ENCODE assay signal across 2 cellular contexts in the genomic region with DNA sequence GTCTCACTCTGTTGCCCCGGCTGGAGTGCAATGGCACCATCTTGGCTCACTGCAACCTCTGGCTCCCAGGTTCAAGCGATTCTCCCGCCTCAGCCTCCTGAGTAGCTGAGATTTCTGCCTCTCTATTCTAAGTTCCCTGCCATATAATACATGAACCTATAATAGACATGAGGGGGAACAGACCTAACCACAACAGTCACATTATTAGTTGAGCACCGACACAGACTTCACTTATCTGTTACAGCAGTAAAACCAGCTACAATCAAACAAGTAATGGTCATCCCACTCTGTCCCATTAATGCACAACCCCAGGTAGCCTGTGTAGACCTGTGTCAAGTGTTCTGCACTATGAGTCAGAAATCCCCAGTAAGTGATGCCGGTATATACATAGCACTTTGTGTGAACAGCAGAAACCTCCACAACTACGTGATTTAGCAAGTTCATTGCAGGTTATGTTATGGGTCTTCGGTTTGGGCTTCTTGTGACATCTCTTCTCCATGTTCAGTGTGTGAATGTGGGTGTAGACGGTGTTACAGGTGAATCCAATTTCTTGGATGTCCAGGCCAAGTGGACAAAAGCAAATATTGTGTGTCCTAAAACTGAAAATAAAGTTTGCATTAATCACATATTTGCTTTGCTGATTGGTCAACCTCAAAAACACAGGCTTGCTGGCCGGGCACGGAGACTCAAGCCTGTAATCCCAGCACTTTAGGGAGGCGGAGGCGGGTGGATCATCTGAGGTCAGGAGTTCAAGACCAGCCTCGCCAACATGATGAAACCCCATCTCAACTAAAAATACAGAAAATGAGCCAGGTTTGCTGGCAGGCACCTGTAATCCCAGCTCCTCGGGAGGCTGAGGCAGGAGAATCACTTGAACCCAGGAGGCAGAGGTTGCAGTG.
A peak's percentile ranks its signal among the peaks of the same experiment; 100 is the strongest.
TF ChIP-seq lines count a peak whose summit lies in the region.

No MANE protein-coding gene starts in this region.

TF ChIP-seq in GM12891, 5 proteins besides CTCF, POLR2A, EP300 and RAD21:
- no peak for TF ChIP-seq POLR2AphosphoS5 (IDR thresholded peaks at IDR 0.05; ENCODE audit: low read depth, low read length)
- TF ChIP-seq SPI1 (IDR thresholded peaks at IDR 0.05; ENCODE audit: low read depth, low read length) = peak; percentile 22; the same call in 1 of the 2 replicates

TF ChIP-seq in GM12878, 131 proteins besides CTCF, POLR2A, EP300 and RAD21:
- TF ChIP-seq JUNB (IDR thresholded peaks at IDR 0.05) (peak; percentile 36; the same call in 1 of the 2 replicates), MEF2A (IDR thresholded peaks at IDR 0.05; ENCODE audit: insufficient read depth, low read depth, low read length) (0 out of 2 replicates have a peak, but pooled peaks have one; percentile 34), TBL1XR1 (IDR thresholded peaks at IDR 0.05; ENCODE audit: low read depth, low read length) (no peak), MTA2 (IDR thresholded peaks at IDR 0.05; ENCODE audit: low read depth) (no peak), SREBF1 (IDR thresholded peaks at IDR 0.05; ENCODE audit: low read length) (no peak), PAX8 (IDR thresholded peaks at IDR 0.05) (no peak), SPI1 (IDR thresholded peaks at IDR 0.05; ENCODE audit: borderline replicate concordance, insufficient read depth, low read depth, low read length) (0 out of 2 replicates have a peak, but pooled peaks have one; percentile 5), RUNX3 (IDR thresholded peaks at IDR 0.05; ENCODE audit: low read length) (peak; percentile 91), GABPA (IDR thresholded peaks at IDR 0.05; ENCODE audit: low read depth) (no peak), NFIC (IDR thresholded peaks at IDR 0.05; ENCODE audit: low read depth, low read length) (0 out of 2 replicates have a peak, but pooled peaks have one; percentile 18), CBX5 (IDR thresholded peaks at IDR 0.05; ENCODE audit: low read depth) (no peak), SUPT20H (IDR thresholded peaks at IDR 0.05; ENCODE audit: borderline replicate concordance, control insufficient read depth, low read depth, low read length) (no peak), JUND (IDR thresholded peaks at IDR 0.05; ENCODE audit: low read depth, low read length) (no peak), ZSCAN29 (IDR thresholded peaks at IDR 0.05) (peak; percentile 97), MTA3 (IDR thresholded peaks at IDR 0.05; ENCODE audit: borderline replicate concordance, low read length) (peak; percentile 43; the same call in 1 of the 2 replicates), STAT3 (IDR thresholded peaks at IDR 0.05; ENCODE audit: low read depth, low read length) (no peak), CREM (IDR thresholded peaks at IDR 0.05; ENCODE audit: low read depth) (peak; percentile 23; the same call in 1 of the 2 replicates), FOXM1 (IDR thresholded peaks at IDR 0.05; ENCODE audit: low read depth, low read length) (no peak; the same call in 1 of the 2 replicates), CBX3 (IDR thresholded peaks at IDR 0.05; ENCODE audit: borderline replicate concordance, low read depth) (no peak), DPF2 (IDR thresholded peaks at IDR 0.05) (0 out of 2 replicates have a peak, but pooled peaks have one; percentile 27), MEF2B (IDR thresholded peaks at IDR 0.05; ENCODE audit: partially characterized antibody, poor library complexity, severe bottlenecking) (peak; percentile 24), BHLHE40 (IDR thresholded peaks at IDR 0.05; ENCODE audit: borderline replicate concordance in 1 of 2, low read depth in 2 of 2, low read length in 1 of 2) (no peak), YBX1 (IDR thresholded peaks at IDR 0.05) (no peak)
- TF ChIP-seq, protein P1, sequence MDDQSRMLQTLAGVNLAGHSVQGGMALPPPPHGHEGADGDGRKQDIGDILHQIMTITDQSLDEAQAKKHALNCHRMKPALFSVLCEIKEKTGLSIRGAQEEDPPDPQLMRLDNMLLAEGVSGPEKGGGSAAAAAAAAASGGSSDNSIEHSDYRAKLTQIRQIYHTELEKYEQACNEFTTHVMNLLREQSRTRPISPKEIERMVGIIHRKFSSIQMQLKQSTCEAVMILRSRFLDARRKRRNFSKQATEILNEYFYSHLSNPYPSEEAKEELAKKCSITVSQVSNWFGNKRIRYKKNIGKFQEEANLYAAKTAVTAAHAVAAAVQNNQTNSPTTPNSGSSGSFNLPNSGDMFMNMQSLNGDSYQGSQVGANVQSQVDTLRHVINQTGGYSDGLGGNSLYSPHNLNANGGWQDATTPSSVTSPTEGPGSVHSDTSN (IDR thresholded peaks at IDR 0.05; ENCODE audit: insufficient replicate concordance, low read depth, low read length) = no peak
- TF ChIP-seq, protein P2, sequence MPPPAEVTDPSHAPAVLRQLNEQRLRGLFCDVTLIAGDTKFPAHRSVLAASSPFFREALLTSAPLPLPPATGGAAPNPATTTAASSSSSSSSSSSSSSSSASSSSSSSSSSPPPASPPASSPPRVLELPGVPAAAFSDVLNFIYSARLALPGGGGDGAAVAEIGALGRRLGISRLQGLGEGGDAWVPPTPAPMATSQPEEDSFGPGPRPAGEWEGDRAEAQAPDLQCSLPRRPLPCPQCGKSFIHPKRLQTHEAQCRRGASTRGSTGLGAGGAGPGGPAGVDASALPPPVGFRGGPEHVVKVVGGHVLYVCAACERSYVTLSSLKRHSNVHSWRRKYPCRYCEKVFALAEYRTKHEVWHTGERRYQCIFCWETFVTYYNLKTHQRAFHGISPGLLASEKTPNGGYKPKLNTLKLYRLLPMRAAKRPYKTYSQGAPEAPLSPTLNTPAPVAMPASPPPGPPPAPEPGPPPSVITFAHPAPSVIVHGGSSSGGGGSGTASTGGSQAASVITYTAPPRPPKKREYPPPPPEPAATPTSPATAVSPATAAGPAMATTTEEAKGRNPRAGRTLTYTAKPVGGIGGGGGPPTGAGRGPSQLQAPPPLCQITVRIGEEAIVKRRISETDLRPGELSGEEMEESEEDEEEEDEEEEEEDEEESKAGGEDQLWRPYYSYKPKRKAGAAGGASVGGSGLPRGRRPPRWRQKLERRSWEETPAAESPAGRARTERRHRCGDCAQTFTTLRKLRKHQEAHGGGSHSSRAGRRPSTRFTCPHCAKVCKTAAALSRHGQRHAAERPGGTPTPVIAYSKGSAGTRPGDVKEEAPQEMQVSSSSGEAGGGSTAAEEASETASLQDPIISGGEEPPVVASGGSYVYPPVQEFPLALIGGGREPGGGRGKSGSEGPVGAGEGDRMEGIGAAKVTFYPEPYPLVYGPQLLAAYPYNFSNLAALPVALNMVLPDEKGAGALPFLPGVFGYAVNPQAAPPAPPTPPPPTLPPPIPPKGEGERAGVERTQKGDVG (CRISPR knock-in tag; IDR thresholded peaks at IDR 0.05) = no peak
- TF ChIP-seq, protein P3, sequence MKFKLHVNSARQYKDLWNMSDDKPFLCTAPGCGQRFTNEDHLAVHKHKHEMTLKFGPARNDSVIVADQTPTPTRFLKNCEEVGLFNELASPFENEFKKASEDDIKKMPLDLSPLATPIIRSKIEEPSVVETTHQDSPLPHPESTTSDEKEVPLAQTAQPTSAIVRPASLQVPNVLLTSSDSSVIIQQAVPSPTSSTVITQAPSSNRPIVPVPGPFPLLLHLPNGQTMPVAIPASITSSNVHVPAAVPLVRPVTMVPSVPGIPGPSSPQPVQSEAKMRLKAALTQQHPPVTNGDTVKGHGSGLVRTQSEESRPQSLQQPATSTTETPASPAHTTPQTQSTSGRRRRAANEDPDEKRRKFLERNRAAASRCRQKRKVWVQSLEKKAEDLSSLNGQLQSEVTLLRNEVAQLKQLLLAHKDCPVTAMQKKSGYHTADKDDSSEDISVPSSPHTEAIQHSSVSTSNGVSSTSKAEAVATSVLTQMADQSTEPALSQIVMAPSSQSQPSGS (IDR thresholded peaks at IDR 0.05; ENCODE audit: low read length) = 0 out of 2 replicates have a peak, but pooled peaks have one; percentile 22
- TF ChIP-seq, protein P4, sequence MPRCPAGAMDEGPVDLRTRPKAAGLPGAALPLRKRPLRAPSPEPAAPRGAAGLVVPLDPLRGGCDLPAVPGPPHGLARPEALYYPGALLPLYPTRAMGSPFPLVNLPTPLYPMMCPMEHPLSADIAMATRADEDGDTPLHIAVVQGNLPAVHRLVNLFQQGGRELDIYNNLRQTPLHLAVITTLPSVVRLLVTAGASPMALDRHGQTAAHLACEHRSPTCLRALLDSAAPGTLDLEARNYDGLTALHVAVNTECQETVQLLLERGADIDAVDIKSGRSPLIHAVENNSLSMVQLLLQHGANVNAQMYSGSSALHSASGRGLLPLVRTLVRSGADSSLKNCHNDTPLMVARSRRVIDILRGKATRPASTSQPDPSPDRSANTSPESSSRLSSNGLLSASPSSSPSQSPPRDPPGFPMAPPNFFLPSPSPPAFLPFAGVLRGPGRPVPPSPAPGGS (IDR thresholded peaks at IDR 0.05; ENCODE audit: borderline replicate concordance, insufficient read depth, low read depth, low read length, poor library complexity, severe bottlenecking) = peak; percentile 49
- TF ChIP-seq, protein P5, sequence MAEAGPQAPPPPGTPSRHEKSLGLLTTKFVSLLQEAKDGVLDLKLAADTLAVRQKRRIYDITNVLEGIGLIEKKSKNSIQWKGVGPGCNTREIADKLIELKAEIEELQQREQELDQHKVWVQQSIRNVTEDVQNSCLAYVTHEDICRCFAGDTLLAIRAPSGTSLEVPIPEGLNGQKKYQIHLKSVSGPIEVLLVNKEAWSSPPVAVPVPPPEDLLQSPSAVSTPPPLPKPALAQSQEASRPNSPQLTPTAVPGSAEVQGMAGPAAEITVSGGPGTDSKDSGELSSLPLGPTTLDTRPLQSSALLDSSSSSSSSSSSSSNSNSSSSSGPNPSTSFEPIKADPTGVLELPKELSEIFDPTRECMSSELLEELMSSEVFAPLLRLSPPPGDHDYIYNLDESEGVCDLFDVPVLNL (IDR thresholded peaks at IDR 0.05; ENCODE audit: low read depth, low read length) = no peak
- TF ChIP-seq, protein P6, sequence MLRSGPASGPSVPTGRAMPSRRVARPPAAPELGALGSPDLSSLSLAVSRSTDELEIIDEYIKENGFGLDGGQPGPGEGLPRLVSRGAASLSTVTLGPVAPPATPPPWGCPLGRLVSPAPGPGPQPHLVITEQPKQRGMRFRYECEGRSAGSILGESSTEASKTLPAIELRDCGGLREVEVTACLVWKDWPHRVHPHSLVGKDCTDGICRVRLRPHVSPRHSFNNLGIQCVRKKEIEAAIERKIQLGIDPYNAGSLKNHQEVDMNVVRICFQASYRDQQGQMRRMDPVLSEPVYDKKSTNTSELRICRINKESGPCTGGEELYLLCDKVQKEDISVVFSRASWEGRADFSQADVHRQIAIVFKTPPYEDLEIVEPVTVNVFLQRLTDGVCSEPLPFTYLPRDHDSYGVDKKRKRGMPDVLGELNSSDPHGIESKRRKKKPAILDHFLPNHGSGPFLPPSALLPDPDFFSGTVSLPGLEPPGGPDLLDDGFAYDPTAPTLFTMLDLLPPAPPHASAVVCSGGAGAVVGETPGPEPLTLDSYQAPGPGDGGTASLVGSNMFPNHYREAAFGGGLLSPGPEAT (IDR thresholded peaks at IDR 0.05; ENCODE audit: low read depth) = no peak
- TF ChIP-seq, protein P7, sequence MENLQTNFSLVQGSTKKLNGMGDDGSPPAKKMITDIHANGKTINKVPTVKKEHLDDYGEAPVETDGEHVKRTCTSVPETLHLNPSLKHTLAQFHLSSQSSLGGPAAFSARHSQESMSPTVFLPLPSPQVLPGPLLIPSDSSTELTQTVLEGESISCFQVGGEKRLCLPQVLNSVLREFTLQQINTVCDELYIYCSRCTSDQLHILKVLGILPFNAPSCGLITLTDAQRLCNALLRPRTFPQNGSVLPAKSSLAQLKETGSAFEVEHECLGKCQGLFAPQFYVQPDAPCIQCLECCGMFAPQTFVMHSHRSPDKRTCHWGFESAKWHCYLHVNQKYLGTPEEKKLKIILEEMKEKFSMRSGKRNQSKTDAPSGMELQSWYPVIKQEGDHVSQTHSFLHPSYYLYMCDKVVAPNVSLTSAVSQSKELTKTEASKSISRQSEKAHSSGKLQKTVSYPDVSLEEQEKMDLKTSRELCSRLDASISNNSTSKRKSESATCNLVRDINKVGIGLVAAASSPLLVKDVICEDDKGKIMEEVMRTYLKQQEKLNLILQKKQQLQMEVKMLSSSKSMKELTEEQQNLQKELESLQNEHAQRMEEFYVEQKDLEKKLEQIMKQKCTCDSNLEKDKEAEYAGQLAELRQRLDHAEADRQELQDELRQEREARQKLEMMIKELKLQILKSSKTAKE (IDR thresholded peaks at IDR 0.05; ENCODE audit: low read depth, poor library complexity, severe bottlenecking) = no peak
- TF ChIP-seq, protein P8, sequence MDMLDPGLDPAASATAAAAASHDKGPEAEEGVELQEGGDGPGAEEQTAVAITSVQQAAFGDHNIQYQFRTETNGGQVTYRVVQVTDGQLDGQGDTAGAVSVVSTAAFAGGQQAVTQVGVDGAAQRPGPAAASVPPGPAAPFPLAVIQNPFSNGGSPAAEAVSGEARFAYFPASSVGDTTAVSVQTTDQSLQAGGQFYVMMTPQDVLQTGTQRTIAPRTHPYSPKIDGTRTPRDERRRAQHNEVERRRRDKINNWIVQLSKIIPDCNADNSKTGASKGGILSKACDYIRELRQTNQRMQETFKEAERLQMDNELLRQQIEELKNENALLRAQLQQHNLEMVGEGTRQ (IDR thresholded peaks at IDR 0.05; ENCODE audit: borderline replicate concordance, low read depth, low read length) = no peak
- TF ChIP-seq, protein P9, sequence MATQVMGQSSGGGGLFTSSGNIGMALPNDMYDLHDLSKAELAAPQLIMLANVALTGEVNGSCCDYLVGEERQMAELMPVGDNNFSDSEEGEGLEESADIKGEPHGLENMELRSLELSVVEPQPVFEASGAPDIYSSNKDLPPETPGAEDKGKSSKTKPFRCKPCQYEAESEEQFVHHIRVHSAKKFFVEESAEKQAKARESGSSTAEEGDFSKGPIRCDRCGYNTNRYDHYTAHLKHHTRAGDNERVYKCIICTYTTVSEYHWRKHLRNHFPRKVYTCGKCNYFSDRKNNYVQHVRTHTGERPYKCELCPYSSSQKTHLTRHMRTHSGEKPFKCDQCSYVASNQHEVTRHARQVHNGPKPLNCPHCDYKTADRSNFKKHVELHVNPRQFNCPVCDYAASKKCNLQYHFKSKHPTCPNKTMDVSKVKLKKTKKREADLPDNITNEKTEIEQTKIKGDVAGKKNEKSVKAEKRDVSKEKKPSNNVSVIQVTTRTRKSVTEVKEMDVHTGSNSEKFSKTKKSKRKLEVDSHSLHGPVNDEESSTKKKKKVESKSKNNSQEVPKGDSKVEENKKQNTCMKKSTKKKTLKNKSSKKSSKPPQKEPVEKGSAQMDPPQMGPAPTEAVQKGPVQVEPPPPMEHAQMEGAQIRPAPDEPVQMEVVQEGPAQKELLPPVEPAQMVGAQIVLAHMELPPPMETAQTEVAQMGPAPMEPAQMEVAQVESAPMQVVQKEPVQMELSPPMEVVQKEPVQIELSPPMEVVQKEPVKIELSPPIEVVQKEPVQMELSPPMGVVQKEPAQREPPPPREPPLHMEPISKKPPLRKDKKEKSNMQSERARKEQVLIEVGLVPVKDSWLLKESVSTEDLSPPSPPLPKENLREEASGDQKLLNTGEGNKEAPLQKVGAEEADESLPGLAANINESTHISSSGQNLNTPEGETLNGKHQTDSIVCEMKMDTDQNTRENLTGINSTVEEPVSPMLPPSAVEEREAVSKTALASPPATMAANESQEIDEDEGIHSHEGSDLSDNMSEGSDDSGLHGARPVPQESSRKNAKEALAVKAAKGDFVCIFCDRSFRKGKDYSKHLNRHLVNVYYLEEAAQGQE (IDR thresholded peaks at IDR 0.05; ENCODE audit: low read depth, low read length) = no peak
